Comparison of ENCODE assay signal across 13 cellular contexts in genomic region chr1:5109652-5110051, GRCh38.
"Had no signal": no experiment of that assay in that cellular context is flagged by ENCODE, and none has a peak within 500 bp of the region (broad histone marks: within the 10 kb centered on the region; RNA-seq: fewer than 3 reads in every experiment).

No MANE protein-coding gene starts in this region.

- H3K27ac ChIP-seq: epithelial cell of prostate, gastroesophageal sphincter, heart right ventricle, psoas muscle, right lobe of liver, suprapubic skin had no signal

- H3K4me1 ChIP-seq: gastroesophageal sphincter, heart right ventricle, psoas muscle, right lobe of liver, suprapubic skin had no signal

- H3K4me3 ChIP-seq: gastroesophageal sphincter, heart right ventricle, lung, psoas muscle, right lobe of liver, suprapubic skin had no signal

- H3K9me3 ChIP-seq: gastroesophageal sphincter, heart right ventricle, psoas muscle, right lobe of liver, suprapubic skin had no signal

- DNase-seq: activated CD4-positive, alpha-beta T cell treated with anti-CD3 and anti-CD28 coated beads, Interleukin-2, amount 50 U/mL, for 48 hours; activated CD4-positive, CD25-positive, alpha-beta regulatory T cell treated with anti-CD3 and anti-CD28 coated beads, Interleukin-2, amount 50 U/mL, for 72 hours; activated naive CD4-positive, alpha-beta T cell treated with Interleukin-2 at 50 U/mL for 16 hours; heart right ventricle; left colon; nephron progenitor cell; psoas muscle; right lobe of liver; stimulated activated naive CD8-positive, alpha-beta T cell treated with anti-CD3 and anti-CD28 coated beads, Interleukin-15, Interleukin-2, amounts not matched to agents 100 U/mL and 50 U/mL, for 24 hours had no signal

- H3K36me3 ChIP-seq: gastroesophageal sphincter, heart right ventricle, right lobe of liver, suprapubic skin had no signal
